9 cellular contexts compared by ENCODE assay signal in the genomic region with DNA sequence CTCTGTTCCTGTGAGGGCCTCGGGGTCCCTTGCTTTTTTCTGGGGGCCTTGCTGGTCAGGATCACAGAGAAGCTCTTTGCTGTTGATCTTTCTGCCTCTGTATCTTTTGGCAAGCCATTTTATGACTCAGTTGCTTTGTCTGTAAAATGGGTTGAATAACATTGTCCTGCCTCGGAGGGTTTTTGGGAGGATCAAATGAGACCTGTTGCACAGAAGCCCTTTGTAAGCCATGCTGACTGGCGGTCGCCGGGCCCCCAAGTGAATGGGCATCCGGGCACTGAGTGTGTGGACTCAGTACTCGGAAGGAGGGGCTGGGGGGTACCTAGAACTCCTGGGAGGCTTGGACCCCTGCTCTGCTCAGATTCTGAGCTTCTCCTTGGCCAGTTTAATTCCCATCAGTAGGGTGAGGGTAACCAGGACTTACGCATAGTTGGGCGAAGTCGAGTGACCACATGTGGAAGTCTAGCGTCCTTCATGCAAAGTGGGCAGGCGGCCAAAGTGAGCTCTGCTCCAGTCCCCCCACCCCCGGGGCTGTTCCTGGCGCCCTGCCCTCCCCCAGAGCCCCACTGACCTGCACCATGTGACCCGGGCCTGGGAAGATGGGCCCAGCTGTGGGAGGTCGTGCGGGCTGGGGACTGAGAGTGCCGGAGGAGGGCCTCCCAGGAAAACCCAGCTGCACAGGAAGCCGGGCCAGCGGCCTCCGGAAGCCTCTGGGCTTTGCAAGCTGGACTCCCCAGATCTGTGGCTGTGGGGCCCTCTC.
DNase-seq lines count a peak whose midpoint lies in the region; ATAC-seq, FAIRE-seq and TF ChIP-seq lines count a peak whose summit lies in the region.
"Had no signal": no experiment of that assay in that cellular context is flagged by ENCODE, and none has a peak within 500 bp of the region (broad histone marks: within the 10 kb centered on the region; RNA-seq: fewer than 3 reads in every experiment).

No MANE protein-coding gene starts in this region.

- no peak overlapping the region for H2BK5ac ChIP-seq in H9 (ENCODE audit: insufficient read length, low read length)

- WGBS in H9 (ENCODE audit: extremely low coverage, insufficient read length, low lambda C conversion rate): no CpG with 5 or more reads among the region's 21 CpGs
- WGBS in body of pancreas, 2 donors: 55 to 59% methylated on average over 12 to 21 of the region's 21 CpGs

- dilution Hi-C loops in keratinocyte (cut with MboI; ENCODE audit: extremely low pct_ligation_motif_present, low sequenced_read_pairs): no loop called here

- ATAC-seq in body of pancreas: peak; percentile 16
- no peak for ATAC-seq in activated T-cell treated with anti-CD3 and anti-CD28 coated beads, Interleukin-2, amount 50 U/mL, for 4 hours
- ATAC-seq in HG03378 (IDR thresholded peaks at IDR 0.05; ENCODE audit: unreplicated experiment): no peak
- ATAC-seq in GM21515 (IDR thresholded peaks at IDR 0.05; ENCODE audit: unreplicated experiment): no peak

- H3K4me3 ChIP-seq in body of pancreas: no peak overlapping the region
- no peak overlapping the region for H3K4me3 ChIP-seq in keratinocyte (ENCODE audit: control insufficient read depth in 2 of 3, extremely low read depth in 1 of 3, insufficient read depth in 2 of 3, low read depth in 1 of 3, low read length in 3 of 3)

- H2AK5ac ChIP-seq in H9 (ENCODE audit: insufficient read length, low read length): no peak overlapping the region

- no peak overlapping the region for H2BK15ac ChIP-seq in H9 (ENCODE audit: low read depth, low read length)

- H4K91ac ChIP-seq in H9 (ENCODE audit: insufficient read length, low read depth, low read length): no peak overlapping the region

- no peak overlapping the region for H3K56ac ChIP-seq in H9 (ENCODE audit: insufficient read length, low read depth, low read length)

- H2BK12ac ChIP-seq in H9 (ENCODE audit: insufficient read length, low read depth, low read length): no peak overlapping the region

- no peak overlapping the region for H3K27ac ChIP-seq in H9 (ENCODE audit: insufficient read length, low read depth, low read length)
- H3K27ac ChIP-seq in body of pancreas: peak overlapping the region; percentile 46 to 85 (median 64)
- peak overlapping the region; percentile 90 for H3K27ac ChIP-seq in keratinocyte (ENCODE audit: control insufficient read depth, insufficient read depth, low read length)

- H4K20me1 ChIP-seq in H9 (ENCODE audit: control insufficient read depth, insufficient read depth, insufficient read length): peaks cover 7% of the 10 kb centered on the region
- H4K20me1 ChIP-seq in keratinocyte (ENCODE audit: control insufficient read depth, extremely low read depth, insufficient read depth, low read length): peaks cover 52% of the 10 kb centered on the region

- no peak overlapping the region for H3K4me3 Mint-ChIP-seq in H9
- no peak overlapping the region for H3K4me3 Mint-ChIP-seq in activated T-cell treated with anti-CD3 and anti-CD28 coated beads, Interleukin-2, amount 50 U/mL, for 4 hours

- H3K9me3 ChIP-seq in H9 (ENCODE audit: control insufficient read depth, low read depth, low read length): no peaks in the 10 kb centered on the region
- H3K9me3 ChIP-seq in body of pancreas: no peaks in the 10 kb centered on the region
- H3K9me3 ChIP-seq in keratinocyte (ENCODE audit: control insufficient read depth, low read depth, low read length): no peaks in the 10 kb centered on the region

- FAIRE-seq in keratinocyte (lab: Jason Lieb, UNC): no peak
- FAIRE-seq: endometrium had no signal

- H3K4me1 Mint-ChIP-seq in H9: peaks cover 48 to 80% of the 10 kb centered on the region in 2 experiments
- peaks cover 73% of the 10 kb centered on the region for H3K4me1 Mint-ChIP-seq in activated T-cell treated with anti-CD3 and anti-CD28 coated beads, Interleukin-2, amount 50 U/mL, for 4 hours (ENCODE audit: low read depth)

- H2BK20ac ChIP-seq in H9 (ENCODE audit: low read depth, low read length, poor library complexity, severe bottlenecking): no peak overlapping the region

- no peak overlapping the region for H4K8ac ChIP-seq in H9 (replicated peaks; ENCODE audit: insufficient read length, low read depth, low read length)

- H3K79me2 ChIP-seq in H9 (ENCODE audit: insufficient read depth, low read length) (no peaks in the 10 kb centered on the region; the same call in 1 of the 2 replicates), keratinocyte (ENCODE audit: control insufficient read depth, insufficient read depth, low read length) (peaks cover 68% of the 10 kb centered on the region)

- H3K9me3 Mint-ChIP-seq in H9: no peaks in the 10 kb centered on the region
- no peaks in the 10 kb centered on the region for H3K9me3 Mint-ChIP-seq in activated T-cell treated with anti-CD3 and anti-CD28 coated beads, Interleukin-2, amount 50 U/mL, for 4 hours

- no peaks in the 10 kb centered on the region for H3K27me3 ChIP-seq in H9 (ENCODE audit: insufficient read depth, low read length)
- no peaks in the 10 kb centered on the region for H3K27me3 ChIP-seq in body of pancreas
- H3K27me3 ChIP-seq in keratinocyte (ENCODE audit: control insufficient read depth, extremely low read depth, insufficient read depth, low read length): no peaks in the 10 kb centered on the region

- H3K36me3 ChIP-seq in body of pancreas (replicated peaks in 1 of 2; ENCODE audit: insufficient read depth in 1 of 2, low read depth in 2 of 2) (no peaks in the 10 kb centered on the region), keratinocyte (ENCODE audit: control insufficient read depth in 2 of 2, extremely low read depth in 1 of 2, insufficient read depth in 2 of 2, low read length in 2 of 2) (peaks cover 5 to 23% of the 10 kb centered on the region in 2 experiments)

- no peak overlapping the region for H3T11ph ChIP-seq in H9 (ENCODE audit: low read length)

- H3K4me2 ChIP-seq in H9 (ENCODE audit: insufficient read depth, insufficient read length, low read length) (no peak overlapping the region), keratinocyte (ENCODE audit: control insufficient read depth, extremely low read depth, insufficient read depth, low read depth, low read length) (no peak overlapping the region)

- no peaks in the 10 kb centered on the region for H3K23me2 ChIP-seq in H9 (ENCODE audit: insufficient read length, low read depth, low read length, poor library complexity, severe bottlenecking)

- H3K4me1 ChIP-seq in H9 (ENCODE audit: insufficient read depth, low read length) (peaks cover 17% of the 10 kb centered on the region; the same call in 1 of the 2 replicates), body of pancreas (peaks cover 98% of the 10 kb centered on the region), keratinocyte (ENCODE audit: control insufficient read depth, extremely low read depth, insufficient read depth, low read length) (peaks cover 86% of the 10 kb centered on the region)

- peaks cover 8% of the 10 kb centered on the region for H3K9me1 ChIP-seq in keratinocyte (ENCODE audit: control insufficient read depth, extremely low read depth, insufficient read depth, low read length)

- no peak overlapping the region; a peak in 2 of 7 replicates for H3K27ac Mint-ChIP-seq in H9

- H2BK120ac ChIP-seq in H9 (ENCODE audit: low read depth, low read length, poor library complexity, severe bottlenecking): no peak overlapping the region

- H3K9ac ChIP-seq in H9 (ENCODE audit: extremely low read depth, insufficient read length, low read length): no peak overlapping the region
- peak overlapping the region; percentile 78 for H3K9ac ChIP-seq in keratinocyte (ENCODE audit: control insufficient read depth, extremely low read depth, insufficient read depth, low read length)

- H3K4ac ChIP-seq in H9 (ENCODE audit: low read depth, low read length): no peak overlapping the region

- no peak overlapping the region for H4K5ac ChIP-seq in H9 (ENCODE audit: insufficient read length, low read depth, low read length)

- intact Hi-C loops in body of pancreas (cut with DNase I): no loop called here

- TF ChIP-seq POLR2A in body of pancreas (IDR thresholded peaks at IDR 0.05): no peak

- TF ChIP-seq CTCF in H9 (conservative IDR thresholded peaks at IDR 0.05) (no peak), body of pancreas (IDR thresholded peaks at IDR 0.05) (no peak), keratinocyte (optimal IDR thresholded peaks at IDR 0.05 in 1 of 3, IDR thresholded peaks at IDR 0.05 in 1 of 3, conservative IDR thresholded peaks at IDR 0.05 in 1 of 3; ENCODE audit: extremely low read depth in 1 of 3, insufficient read depth in 2 of 3, low read length in 3 of 3) (no peak)

- H3K23ac ChIP-seq in H9 (ENCODE audit: insufficient read length, low read depth, low read length): no peak overlapping the region

- no peak overlapping the region for H2AFZ ChIP-seq in H9 (ENCODE audit: low read length)
- H2AFZ ChIP-seq in keratinocyte (ENCODE audit: control insufficient read depth, low read length): no peak overlapping the region

- peaks cover 0 to 2% (median 0%) of the 10 kb centered on the region in 3 experiments; a peak in 2 of 7 replicates for H3K36me3 Mint-ChIP-seq in H9 (ENCODE audit: insufficient read depth in 1 of 3, low read depth in 3 of 3)
- no peaks in the 10 kb centered on the region for H3K36me3 Mint-ChIP-seq in activated T-cell treated with anti-CD3 and anti-CD28 coated beads, Interleukin-2, amount 50 U/mL, for 4 hours (ENCODE audit: insufficient read depth)

- DNase-seq in H9 (no peak), body of pancreas (peak; percentile 72 to 87 (median 81)), keratinocyte (ENCODE audit: low read depth, low spot score) (no peak), smooth muscle cell of the brain vasculature (ENCODE audit: low read depth, low spot score) (peak; percentile 96)
- no peak for DNase-seq in activated T-cell treated with anti-CD3 and anti-CD28 coated beads, Interleukin-2, amount 50 U/mL, for 4 hours
- DNase-seq in activated naive CD4-positive, alpha-beta T cell treated with anti-CD3 and anti-CD28 coated beads, Interleukin-2, amount 50 U/mL, for 16 hours: no peak

- H3K79me1 ChIP-seq in H9 (ENCODE audit: insufficient read depth, low read depth, low read length, poor library complexity, severe bottlenecking): no peaks in the 10 kb centered on the region

- H3K27me3 Mint-ChIP-seq in H9 (ENCODE audit: low read depth): no peaks in the 10 kb centered on the region
- no peaks in the 10 kb centered on the region for H3K27me3 Mint-ChIP-seq in activated T-cell treated with anti-CD3 and anti-CD28 coated beads, Interleukin-2, amount 50 U/mL, for 4 hours (ENCODE audit: low read depth)

- 0 out of 2 replicates have a peak overlapping the region, but pooled peaks have one; percentile 4 for H3K14ac ChIP-seq in H9 (ENCODE audit: insufficient read depth, low read length)

- H3K18ac ChIP-seq in H9 (ENCODE audit: insufficient read length, low read depth, low read length): no peak overlapping the region

Comparison
In these comparisons a context has a peak if more than half of its experiments do, and no peak if none do; other contexts are left out.
1. DNase-seq: peak in body of pancreas (4 of 4) and smooth muscle cell of the brain vasculature (single experiment); none in H9 (single experiment), keratinocyte (single experiment), activated T-cell treated with anti-CD3 and anti-CD28 coated beads, Interleukin-2, amount 50 U/mL, for 4 hours (single experiment) and activated naive CD4-positive, alpha-beta T cell treated with anti-CD3 and anti-CD28 coated beads, Interleukin-2, amount 50 U/mL, for 16 hours (single experiment).